In the genomic region with DNA sequence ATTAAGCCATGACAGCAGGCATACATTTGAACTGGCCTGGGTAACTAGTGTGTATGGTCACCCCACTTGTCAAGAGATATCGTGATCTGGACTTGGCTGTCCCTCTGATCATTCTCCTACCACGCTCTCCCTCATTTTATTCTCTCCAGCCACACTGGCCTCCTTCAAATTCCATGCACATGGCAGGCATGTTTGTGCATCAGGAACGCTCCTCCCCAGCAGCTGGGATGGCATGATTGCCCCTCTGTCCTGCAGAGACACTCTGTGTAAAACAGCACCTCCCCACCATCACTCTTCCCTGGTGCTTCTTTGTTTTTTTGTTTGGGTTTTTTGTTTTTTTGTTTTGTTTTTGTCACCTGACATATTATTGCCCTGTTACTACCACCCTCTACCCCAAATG, we compare ENCODE assay signal across 19 cellular contexts. TPM values are rescaled to one million over a fixed set of nuclear protein-coding genes. Genes with fewer than 3 reads are reported as not detected.
A peak's percentile ranks its signal among the peaks of the same experiment; 100 is the strongest.
DNase-seq lines count a peak whose midpoint lies in the region; ATAC-seq and FAIRE-seq lines count a peak whose summit lies in the region.
"Had no signal": no experiment of that assay in that cellular context is flagged by ENCODE, and none has a peak within 500 bp of the region (broad histone marks: within the 10 kb centered on the region; RNA-seq: fewer than 3 reads in every experiment).

No MANE protein-coding gene starts in this region.

- no peaks in the 10 kb centered on the region for H3K79me1 ChIP-seq in neuronal stem cell (ENCODE audit: low read depth, low read length)

- H3K4me3 ChIP-seq in neuronal stem cell (ENCODE audit: low read length in 2 of 2): no peak overlapping the region

- H3K27ac ChIP-seq in neuronal stem cell (replicated peaks; ENCODE audit: low read length): no peak overlapping the region
- H3K27ac ChIP-seq: 22Rv1 had no signal

- H3K27me3 ChIP-seq in neuronal stem cell (ENCODE audit: control insufficient read depth in 3 of 3, insufficient read depth in 3 of 3, low read depth in 1 of 3, low read length in 3 of 3): no peaks in the 10 kb centered on the region

- no peak overlapping the region for H4K8ac ChIP-seq in neuronal stem cell (ENCODE audit: low read depth, low read length)

- H3K4me1 Mint-ChIP-seq in activated CD4-positive, alpha-beta T cell treated with anti-CD3 and anti-CD28 coated beads, Interleukin-2, amount 10 ng/mL, durations not matched to agents 7 days and 5 days: peaks cover 13% of the 10 kb centered on the region
- peaks cover 7% of the 10 kb centered on the region for H3K4me1 Mint-ChIP-seq in activated naive CD8-positive, alpha-beta T cell treated with anti-CD3 and anti-CD28 coated beads, Interleukin-2, amount 10 ng/mL, durations not matched to agents 7 days and 5 days
- H3K4me1 Mint-ChIP-seq in activated naive CD8-positive, alpha-beta T cell treated with anti-CD3 and anti-CD28 coated beads for 36 hours: peaks cover 8% of the 10 kb centered on the region

- no CpG with 5 or more reads among the region's 3 CpGs for WGBS in neuronal stem cell (ENCODE audit: extremely low coverage in 2 of 2, insufficient read length in 2 of 2, insufficient replicate concordance in 1 of 2), 2 donors

- POLR2A ChIA-PET in activated CD4-positive, alpha-beta T cell treated with anti-CD3 and anti-CD28 coated beads, Interleukin-2, amount 10 ng/mL, durations not matched to agents 7 days and 5 days (lab: Charles Lee): no interaction called here
- POLR2A ChIA-PET in activated naive CD8-positive, alpha-beta T cell treated with anti-CD3 and anti-CD28 coated beads, Interleukin-2, amount 10 ng/mL, durations not matched to agents 7 days and 5 days (lab: Charles Lee): interaction anchor here (0.7 kb wide), 1 partner anchor 1020 kb away, joined by 3 read pairs; no protein-coding TSS in a partner anchor

- no peak overlapping the region for H2BK15ac ChIP-seq in neuronal stem cell (ENCODE audit: low read length)

- H3K4me3 Mint-ChIP-seq in activated CD4-positive, alpha-beta T cell treated with anti-CD3 and anti-CD28 coated beads, Interleukin-2, amount 10 ng/mL, durations not matched to agents 7 days and 5 days: no peak overlapping the region
- H3K4me3 Mint-ChIP-seq in activated naive CD8-positive, alpha-beta T cell treated with anti-CD3 and anti-CD28 coated beads, Interleukin-2, amount 10 ng/mL, durations not matched to agents 7 days and 5 days: no peak overlapping the region
- H3K4me3 Mint-ChIP-seq in activated naive CD8-positive, alpha-beta T cell treated with anti-CD3 and anti-CD28 coated beads for 36 hours: no peak overlapping the region
- H3K4me3 Mint-ChIP-seq: HFFc6 had no signal

- no peaks in the 10 kb centered on the region for H3K9me3 ChIP-seq in neuronal stem cell (replicated peaks in 1 of 2; ENCODE audit: control insufficient read depth in 2 of 2, insufficient read depth in 1 of 2, low read depth in 1 of 2, low read length in 2 of 2)
- H3K9me3 ChIP-seq: Caco-2 had no signal

- H2BK5ac ChIP-seq in neuronal stem cell (ENCODE audit: low read length): no peak overlapping the region

- peaks cover 9% of the 10 kb centered on the region for H3K27me3 Mint-ChIP-seq in activated CD4-positive, alpha-beta T cell treated with anti-CD3 and anti-CD28 coated beads, Interleukin-2, amount 10 ng/mL, durations not matched to agents 7 days and 5 days
- peaks cover 2% of the 10 kb centered on the region for H3K27me3 Mint-ChIP-seq in activated naive CD8-positive, alpha-beta T cell treated with anti-CD3 and anti-CD28 coated beads, Interleukin-2, amount 10 ng/mL, durations not matched to agents 7 days and 5 days
- H3K27me3 Mint-ChIP-seq in activated naive CD8-positive, alpha-beta T cell treated with anti-CD3 and anti-CD28 coated beads for 36 hours: no peaks in the 10 kb centered on the region
- H3K27me3 Mint-ChIP-seq: CD8-positive, alpha-beta memory T cell had no signal

- H3K9ac ChIP-seq in neuronal stem cell (ENCODE audit: low read depth, low read length, poor library complexity): no peak overlapping the region

- H3K9me3 Mint-ChIP-seq in activated CD4-positive, alpha-beta T cell treated with anti-CD3 and anti-CD28 coated beads, Interleukin-2, amount 10 ng/mL, durations not matched to agents 7 days and 5 days: no peaks in the 10 kb centered on the region
- no peaks in the 10 kb centered on the region for H3K9me3 Mint-ChIP-seq in activated naive CD8-positive, alpha-beta T cell treated with anti-CD3 and anti-CD28 coated beads, Interleukin-2, amount 10 ng/mL, durations not matched to agents 7 days and 5 days
- H3K9me3 Mint-ChIP-seq in activated naive CD8-positive, alpha-beta T cell treated with anti-CD3 and anti-CD28 coated beads for 36 hours: no peaks in the 10 kb centered on the region
- H3K9me3 Mint-ChIP-seq: CD8-positive, alpha-beta memory T cell; HFFc6 had no signal

- peaks cover 3 to 5% of the 10 kb centered on the region in 2 donors for H3K36me3 ChIP-seq in neuronal stem cell (replicated peaks in 1 of 2; ENCODE audit: control insufficient read depth in 2 of 2, insufficient read depth in 2 of 2, low read length in 2 of 2)

- CTCF ChIA-PET in activated CD4-positive, alpha-beta T cell treated with anti-CD3 and anti-CD28 coated beads, Interleukin-2, amount 10 ng/mL, durations not matched to agents 7 days and 5 days (lab: Charles Lee): interaction anchor here (1.1 kb wide), 1 partner anchor 37 kb away, joined by 3 read pairs; no protein-coding TSS in a partner anchor

- no peak for ATAC-seq in activated naive CD8-positive, alpha-beta T cell treated with anti-CD3 and anti-CD28 coated beads, Interleukin-2, amount 10 ng/mL, durations not matched to agents 7 days and 5 days (ENCODE audit: low read depth)
- ATAC-seq in GM21423 (IDR thresholded peaks at IDR 0.05; ENCODE audit: unreplicated experiment): no peak
- ATAC-seq: HepG2 had no signal

- no peak overlapping the region for H2BK120ac ChIP-seq in neuronal stem cell (ENCODE audit: low read depth, low read length)

- no peak for FAIRE-seq in GM19239 (lab: Jason Lieb, UNC)
- FAIRE-seq: HepG2, HTR-8/SVneo had no signal

- H3K4me2 ChIP-seq in neuronal stem cell (ENCODE audit: insufficient read depth, low read length, poor library complexity, severe bottlenecking): no peak overlapping the region

- H3K27ac Mint-ChIP-seq in activated CD4-positive, alpha-beta T cell treated with anti-CD3 and anti-CD28 coated beads, Interleukin-2, amount 10 ng/mL, durations not matched to agents 7 days and 5 days: peak overlapping the region; percentile 13
- H3K27ac Mint-ChIP-seq in activated naive CD8-positive, alpha-beta T cell treated with anti-CD3 and anti-CD28 coated beads, Interleukin-2, amount 10 ng/mL, durations not matched to agents 7 days and 5 days: no peak overlapping the region
- H3K27ac Mint-ChIP-seq in activated naive CD8-positive, alpha-beta T cell treated with anti-CD3 and anti-CD28 coated beads for 36 hours: no peak overlapping the region
- H3K27ac Mint-ChIP-seq: HFFc6 had no signal

- DNase-seq in activated CD4-positive, alpha-beta T cell treated with anti-CD3 and anti-CD28 coated beads, Interleukin-2, amount 10 ng/mL, durations not matched to agents 7 days and 5 days: no peak
- no peak for DNase-seq in activated CD4-positive, alpha-beta T cell treated with anti-CD3 and anti-CD28 coated beads, Interleukin-2, amount 50 U/mL, for 1 hour
- peak; percentile 8 for DNase-seq in activated naive CD8-positive, alpha-beta T cell treated with anti-CD3 and anti-CD28 coated beads, Interleukin-2, amount 10 ng/mL, durations not matched to agents 7 days and 5 days
- DNase-seq in activated naive CD8-positive, alpha-beta T cell treated with anti-CD3 and anti-CD28 coated beads for 36 hours: no peak
- DNase-seq in neuronal stem cell (ENCODE audit: low spot score) (no peak), GM19239 (ENCODE audit: insufficient read length, low spot score) (no peak)
- DNase-seq: CD8-positive, alpha-beta memory T cell; DND-41; GDM1; HCEC 1CT; HFFc6 had no signal

- H3K23ac ChIP-seq in neuronal stem cell (ENCODE audit: low read depth, low read length, poor library complexity): no peak overlapping the region

- H4K91ac ChIP-seq in neuronal stem cell (ENCODE audit: low read depth, low read length, poor library complexity): no peak overlapping the region

- H3K14ac ChIP-seq in neuronal stem cell (ENCODE audit: low read length): no peak overlapping the region

- peak overlapping the region; percentile 49 for H3K18ac ChIP-seq in neuronal stem cell (ENCODE audit: low read length)

- no peaks in the 10 kb centered on the region for H3K36me3 Mint-ChIP-seq in activated CD4-positive, alpha-beta T cell treated with anti-CD3 and anti-CD28 coated beads, Interleukin-2, amount 10 ng/mL, durations not matched to agents 7 days and 5 days (ENCODE audit: low read depth)
- H3K36me3 Mint-ChIP-seq in activated naive CD8-positive, alpha-beta T cell treated with anti-CD3 and anti-CD28 coated beads, Interleukin-2, amount 10 ng/mL, durations not matched to agents 7 days and 5 days: no peaks in the 10 kb centered on the region
- H3K36me3 Mint-ChIP-seq in activated naive CD8-positive, alpha-beta T cell treated with anti-CD3 and anti-CD28 coated beads for 36 hours: no peaks in the 10 kb centered on the region
- H3K36me3 Mint-ChIP-seq: CD8-positive, alpha-beta memory T cell had no signal

- no peaks in the 10 kb centered on the region for H3K4me1 ChIP-seq in neuronal stem cell (ENCODE audit: control insufficient read depth in 2 of 2, insufficient read depth in 1 of 2, low read depth in 1 of 2, low read length in 2 of 2)

- no peak overlapping the region for H2AK5ac ChIP-seq in neuronal stem cell (ENCODE audit: low read depth, low read length)

- no peak overlapping the region for H3K4ac ChIP-seq in neuronal stem cell (ENCODE audit: low read length)

- H2BK12ac ChIP-seq in neuronal stem cell (ENCODE audit: low read length): no peak overlapping the region

- H2AFZ ChIP-seq in neuronal stem cell (ENCODE audit: low read length): no peak overlapping the region

RNA-seq across cellular contexts. Expression of gene SCGB1A1, which starts 31.5 kb away (rescaled TPM):
- not detected for total RNA-seq in activated CD4-positive, alpha-beta T cell treated with anti-CD3 and anti-CD28 coated beads, Interleukin-2, amount 10 ng/mL, durations not matched to agents 7 days and 5 days
- not detected for total RNA-seq in activated naive CD8-positive, alpha-beta T cell treated with anti-CD3 and anti-CD28 coated beads, Interleukin-2, amount 10 ng/mL, durations not matched to agents 7 days and 5 days
- not detected for total RNA-seq in activated naive CD8-positive, alpha-beta T cell treated with anti-CD3 and anti-CD28 coated beads for 36 hours
- polyA plus RNA-seq in neuronal stem cell (2013, experiment 1 of 2): not detected
- polyA plus RNA-seq in neuronal stem cell (2013, experiment 2 of 2): not detected
- total RNA-seq: A673; Caco-2; CD8-positive, alpha-beta memory T cell; H4; HepG2; HFFc6 had no signal
- polyA plus RNA-seq: BJ; CD8-positive, alpha-beta memory T cell; HepG2 had no signal

RNA-seq across cellular contexts. Expression of gene ASRGL1, which starts 50.1 kb away (rescaled TPM):
- 1 to 10 TPM in 1 of 2 experiments, under 1 TPM in 1; 0.84 to 1.2 TPM for total RNA-seq in activated CD4-positive, alpha-beta T cell treated with anti-CD3 and anti-CD28 coated beads, Interleukin-2, amount 10 ng/mL, durations not matched to agents 7 days and 5 days
- total RNA-seq in activated naive CD8-positive, alpha-beta T cell treated with anti-CD3 and anti-CD28 coated beads, Interleukin-2, amount 10 ng/mL, durations not matched to agents 7 days and 5 days: 10 to 100 TPM; 11.3 to 12.2 TPM
- total RNA-seq in activated naive CD8-positive, alpha-beta T cell treated with anti-CD3 and anti-CD28 coated beads for 36 hours: 10 to 100 TPM; 11.1 to 11.9 TPM
- polyA plus RNA-seq in neuronal stem cell (2013, experiment 1 of 2): 54.8 TPM
- 56.2 TPM for polyA plus RNA-seq in neuronal stem cell (2013, experiment 2 of 2)

Comparison
In these comparisons a context has a peak if more than half of its experiments do, and no peak if none do; other contexts are left out.
1. RNA of gene ASRGL1, which starts 50.1 kb away (total RNA-seq): 11.3 to 12.2 TPM in activated naive CD8-positive, alpha-beta T cell treated with anti-CD3 and anti-CD28 coated beads, Interleukin-2, amount 10 ng/mL, durations not matched to agents 7 days and 5 days and 11.1 to 11.9 TPM in activated naive CD8-positive, alpha-beta T cell treated with anti-CD3 and anti-CD28 coated beads for 36 hours; 0.84 to 1.2 TPM in activated CD4-positive, alpha-beta T cell treated with anti-CD3 and anti-CD28 coated beads, Interleukin-2, amount 10 ng/mL, durations not matched to agents 7 days and 5 days; every median in the first group is over 4 times any median in the second.